Comparison of ENCODE assay signal across 14 cellular contexts in the genomic region with DNA sequence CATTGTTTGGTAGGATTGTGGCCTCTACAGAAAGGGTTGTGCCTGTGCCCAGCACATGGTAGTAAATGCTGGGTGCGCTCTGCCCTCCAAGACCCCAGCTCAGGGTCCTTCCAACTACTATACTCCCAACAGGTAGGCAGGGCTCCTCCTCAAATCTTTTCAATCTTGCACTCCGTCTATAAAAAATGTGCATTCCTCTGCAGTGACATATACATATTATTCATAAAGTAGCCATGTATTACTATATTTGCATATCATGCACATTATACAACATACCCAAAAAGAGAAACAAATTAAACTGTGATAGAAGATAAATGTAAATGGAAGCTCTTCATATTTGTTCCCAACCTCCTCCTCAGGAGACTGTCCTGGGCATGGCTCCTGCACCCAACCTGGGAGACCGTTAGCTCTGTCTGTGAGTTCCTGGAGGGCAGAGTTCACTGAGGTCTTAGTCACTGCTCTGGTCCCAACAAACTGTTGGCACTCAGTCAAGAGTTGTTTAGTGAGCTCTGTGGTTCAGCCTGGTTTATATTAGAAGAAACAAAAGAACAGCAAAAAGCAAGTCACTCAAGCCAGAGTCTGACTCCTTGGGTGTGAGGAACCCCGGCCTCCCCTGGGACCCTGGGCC. TPM values are rescaled to one million over a fixed set of nuclear protein-coding genes. Genes with fewer than 3 reads are reported as not detected.
DNase-seq lines count a peak whose midpoint lies in the region; ATAC-seq, FAIRE-seq and TF ChIP-seq lines count a peak whose summit lies in the region.
"Had no signal": no experiment of that assay in that cellular context is flagged by ENCODE, and none has a peak within 500 bp of the region (broad histone marks: within the 10 kb centered on the region; RNA-seq: fewer than 3 reads in every experiment).

No MANE protein-coding gene starts in this region.

- POLR2A ChIA-PET in A549 (lab: Yijun Ruan, JAX), result interaction anchor here (0.9 kb wide), 1 partner anchor 64 kb away, joined by 3 read pairs; the partner anchor contains the start of gene CCDC174

- ATAC-seq in A549 (peak; percentile 91 to 96), HG03469 (IDR thresholded peaks at IDR 0.05; ENCODE audit: unreplicated experiment) (no peak), GM18868 (IDR thresholded peaks at IDR 0.05; ENCODE audit: unreplicated experiment) (no peak), lower lobe of right lung (no peak)

- no peak for TF ChIP-seq POLR2A in A549 (IDR thresholded peaks at IDR 0.05; ENCODE audit: low read length)

- no peaks in the 10 kb centered on the region for H4K20me1 ChIP-seq in hepatocyte (ENCODE audit: insufficient read depth, poor library complexity, severe bottlenecking)

- H3K9me3 ChIP-seq in A549, result no peaks in the 10 kb centered on the region
- H3K9me3 ChIP-seq in adipocyte (ENCODE audit: control insufficient read depth, low read length), result no peaks in the 10 kb centered on the region
- H3K9me3 ChIP-seq in hepatocyte (ENCODE audit: low read depth), result no peaks in the 10 kb centered on the region
- no peaks in the 10 kb centered on the region for H3K9me3 ChIP-seq in lower lobe of right lung
- H3K9me3 ChIP-seq: transverse colon had no signal

- 24% methylated on average over 4 of the region's 4 CpGs for WGBS in A549 (ENCODE audit: missing lambda C conversion rate)
- whole genome bisulfite sequencing in hepatocyte (ENCODE audit: low lambda C conversion rate, missing lambda C conversion rate), result 74% methylated on average over 4 of the region's 4 CpGs

- CTCF ChIA-PET in A549 (lab: Yijun Ruan, JAX), result interaction anchor here (0.6 to 1.7 kb wide), 7 partner anchors 12 to 302 kb away, joined by 3 to 5 read pairs (median 3); no protein-coding TSS in a partner anchor

- TF ChIP-seq CTCF in A549 (IDR thresholded peaks at IDR 0.05), result no peak
- no peak for TF ChIP-seq CTCF in hepatocyte (IDR thresholded peaks at IDR 0.05; ENCODE audit: poor library complexity)
- TF ChIP-seq CTCF in lower lobe of right lung (IDR thresholded peaks at IDR 0.05), result no peak

- DNase-seq in A549 (ENCODE audit: low read depth in 1 of 2, low spot score in 1 of 2), result peak; percentile 75 to 94
- peak; percentile 79 for DNase-seq in HS-5 (ENCODE audit: low read depth)
- DNase-seq in adipocyte (ENCODE audit: low read depth), result peak; percentile 24
- peak; percentile 34 for DNase-seq in hepatocyte (ENCODE audit: low spot score)
- no peak for DNase-seq in activated CD4-positive, CD25-positive, alpha-beta regulatory T cell (lab: John Stamatoyannopoulos, UW)
- DNase-seq in lower lobe of right lung, result no peak
- DNase-seq: activated CD4-positive, alpha-beta T cell treated with anti-CD3 and anti-CD28 coated beads for 4 hours; GOT3; NCI-H187 treated with DMSO at 0.1 percent for 48 hours; transverse colon had no signal

- H3K4me2 ChIP-seq in A549, result peak overlapping the region; percentile 76
- no peak overlapping the region for H3K4me2 ChIP-seq in hepatocyte

- H3K4me1 ChIP-seq in A549, result peaks cover 25% of the 10 kb centered on the region
- peaks cover 9% of the 10 kb centered on the region for H3K4me1 ChIP-seq in adipocyte (ENCODE audit: control insufficient read depth, insufficient read depth, low read length)
- H3K4me1 ChIP-seq in hepatocyte (ENCODE audit: insufficient read depth), result no peaks in the 10 kb centered on the region
- no peaks in the 10 kb centered on the region for H3K4me1 ChIP-seq in lower lobe of right lung
- H3K4me1 ChIP-seq: transverse colon had no signal

- H3K9ac ChIP-seq in adipocyte (ENCODE audit: low read length), result no peak overlapping the region

- no peak overlapping the region for H3K4me3 ChIP-seq in A549
- H3K4me3 ChIP-seq in adipocyte (ENCODE audit: low read length), result no peak overlapping the region
- H3K4me3 ChIP-seq in hepatocyte, result no peak overlapping the region
- no peak overlapping the region for H3K4me3 ChIP-seq in lower lobe of right lung
- H3K4me3 ChIP-seq: skin epidermis, transverse colon had no signal

- no peak overlapping the region for H2AFZ ChIP-seq in hepatocyte

- FAIRE-seq in A549 (lab: Jason Lieb, UNC), result peak; percentile 88
- FAIRE-seq: endothelial cell of umbilical vein had no signal

- no peak for TF ChIP-seq RAD21 in A549 (conservative IDR thresholded peaks at IDR 0.05 in 1 of 2, IDR thresholded peaks at IDR 0.05 in 1 of 2)

- no peaks in the 10 kb centered on the region for H3K36me3 ChIP-seq in adipocyte (ENCODE audit: control insufficient read depth, insufficient read depth, low read length, severe bottlenecking)
- H3K36me3 ChIP-seq in hepatocyte (replicated peaks; ENCODE audit: insufficient read depth, low read depth), result no peaks in the 10 kb centered on the region
- H3K36me3 ChIP-seq in lower lobe of right lung, result no peaks in the 10 kb centered on the region
- H3K36me3 ChIP-seq: transverse colon had no signal

- no peaks in the 10 kb centered on the region for H3K79me2 ChIP-seq in hepatocyte

- peak overlapping the region; percentile 64 to 84 for H3K27ac ChIP-seq in A549
- H3K27ac ChIP-seq in hepatocyte, result no peak overlapping the region
- no peak overlapping the region for H3K27ac ChIP-seq in lower lobe of right lung
- H3K27ac ChIP-seq: skin epidermis, transverse colon had no signal

- intact Hi-C loops in lower lobe of right lung (cut with DNase I), result no loop called here

- H3K9me2 ChIP-seq in hepatocyte (replicated peaks; ENCODE audit: insufficient read depth), result no peaks in the 10 kb centered on the region

- peaks cover 68% of the 10 kb centered on the region for H3K27me3 ChIP-seq in adipocyte (replicated peaks; ENCODE audit: control insufficient read depth, insufficient read depth, low read length)
- peaks cover 10% of the 10 kb centered on the region for H3K27me3 ChIP-seq in hepatocyte
- H3K27me3 ChIP-seq in lower lobe of right lung (ENCODE audit: low read depth), result peaks cover 2% of the 10 kb centered on the region
- H3K27me3 ChIP-seq: transverse colon had no signal

- TF ChIP-seq EP300 in A549 (IDR thresholded peaks at IDR 0.05), result no peak

TF ChIP-seq in A549, 52 proteins besides CTCF, POLR2A, EP300 and RAD21:
- TF ChIP-seq MAFK (IDR thresholded peaks at IDR 0.05; ENCODE audit: partially characterized antibody) (peak; percentile 40), FOSL2 (IDR thresholded peaks at IDR 0.05) (no peak), FOSL2 (CRISPR knock-in tag; IDR thresholded peaks at IDR 0.05) (peak; percentile 43), TFCP2L1 (CRISPR knock-in tag; IDR thresholded peaks at IDR 0.05) (no peak), MAX (IDR thresholded peaks at IDR 0.05) (peak; percentile 11; the same call in 1 of the 2 replicates), FOSB (CRISPR knock-in tag; IDR thresholded peaks at IDR 0.05) (no peak), SMC3 (IDR thresholded peaks at IDR 0.05) (no peak)
- TF ChIP-seq, protein P1, sequence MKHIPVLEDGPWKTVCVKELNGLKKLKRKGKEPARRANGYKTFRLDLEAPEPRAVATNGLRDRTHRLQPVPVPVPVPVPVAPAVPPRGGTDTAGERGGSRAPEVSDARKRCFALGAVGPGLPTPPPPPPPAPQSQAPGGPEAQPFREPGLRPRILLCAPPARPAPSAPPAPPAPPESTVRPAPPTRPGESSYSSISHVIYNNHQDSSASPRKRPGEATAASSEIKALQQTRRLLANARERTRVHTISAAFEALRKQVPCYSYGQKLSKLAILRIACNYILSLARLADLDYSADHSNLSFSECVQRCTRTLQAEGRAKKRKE (CRISPR knock-in tag; IDR thresholded peaks at IDR 0.05; ENCODE audit: low read depth), result no peak

RNA-seq across cellular contexts. Expression of gene GRIP2, which starts 47.7 kb away (rescaled TPM):
- 0.56 and 0.70 TPM in 2 replicates for polyA plus RNA-seq in A549 (2011; rRNA removed)
- polyA plus RNA-seq in A549 (2012; cell fraction: cytosol; rRNA removed), result 0.45 and 0.74 TPM in 2 replicates
- polyA plus RNA-seq in A549 (2012; cell fraction: nucleus; rRNA removed), result 3.3 and 3.5 TPM in 2 replicates
- 1.2 to 1.6 TPM (median 1.5 TPM) in 3 replicates for polyA plus RNA-seq in A549 (2017; fragmentation: RNase III; extraction: RNeasy Plus Mini Kit Qiagen cat#74134 plus additional on column Dnase treatment)
- 0.50 and 0.58 TPM in 2 replicates for polyA minus RNA-seq in A549 (2011; rRNA and poly(A)+ RNA removed)
- 0.73 and 1.0 TPM in 2 replicates for total RNA-seq in hepatocyte
- 2.4 and 3.6 TPM in 2 replicates for polyA plus RNA-seq in hepatocyte
- 1.1 TPM for total RNA-seq in lower lobe of right lung
- total RNA-seq: endothelial cell of umbilical vein had no signal
- polyA plus RNA-seq: endothelial cell of umbilical vein had no signal

Comparison
In these comparisons a context has a peak if more than half of its experiments do, and no peak if none do; other contexts are left out.
1. ATAC-seq: peak in A549 (2 of 2); none in HG03469 (single experiment), GM18868 (single experiment) and lower lobe of right lung (0 of 2).
2. DNase-seq: peak in A549 (2 of 2), HS-5 (single experiment), adipocyte (single experiment) and hepatocyte (single experiment); none in activated CD4-positive, CD25-positive, alpha-beta regulatory T cell (0 of 4) and lower lobe of right lung (single experiment).
3. H3K27ac ChIP-seq: peak in A549 (2 of 2); none in hepatocyte (single experiment) and lower lobe of right lung (single experiment).